ENCODE assay signal across 7 cellular contexts in the genomic region with DNA sequence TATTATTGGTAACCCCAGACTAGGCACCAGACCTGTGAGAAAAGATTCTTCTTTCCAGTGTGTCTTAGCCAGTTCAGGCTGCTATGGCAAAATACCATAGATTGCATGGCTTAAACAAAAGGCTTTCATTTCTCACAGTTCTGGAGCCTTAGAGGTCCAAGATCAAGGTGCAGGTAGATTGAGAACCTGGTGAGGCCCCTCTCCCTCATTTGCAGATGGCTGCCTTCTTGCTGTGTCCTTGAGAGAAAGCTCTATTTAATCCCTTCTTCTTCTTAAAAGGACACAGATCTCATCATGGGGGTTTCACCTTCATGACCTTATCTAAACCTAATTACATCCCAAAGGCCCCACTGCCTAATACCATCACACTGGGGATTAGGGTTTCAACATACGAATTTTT. TPM values are rescaled to one million over a fixed set of nuclear protein-coding genes. Genes with fewer than 3 reads are reported as not detected.
"Had no signal": no experiment of that assay in that cellular context is flagged by ENCODE, and none has a peak within 500 bp of the region (broad histone marks: within the 10 kb centered on the region; RNA-seq: fewer than 3 reads in every experiment).

No MANE protein-coding gene starts in this region.

- DNase-seq: H9, HCEC 1CT had no signal

- FAIRE-seq: H1, H54, HTR-8/SVneo had no signal

- H3K4me3 ChIP-seq: GM23338 had no signal

- ATAC-seq: GM23338 had no signal

RNA-seq across cellular contexts. Expression of a gene that starts 3.5 kb away (rescaled TPM):
- total RNA-seq: HT-29 had no signal
